ENCODE assay signal across 1 cellular context in the genomic region with DNA sequence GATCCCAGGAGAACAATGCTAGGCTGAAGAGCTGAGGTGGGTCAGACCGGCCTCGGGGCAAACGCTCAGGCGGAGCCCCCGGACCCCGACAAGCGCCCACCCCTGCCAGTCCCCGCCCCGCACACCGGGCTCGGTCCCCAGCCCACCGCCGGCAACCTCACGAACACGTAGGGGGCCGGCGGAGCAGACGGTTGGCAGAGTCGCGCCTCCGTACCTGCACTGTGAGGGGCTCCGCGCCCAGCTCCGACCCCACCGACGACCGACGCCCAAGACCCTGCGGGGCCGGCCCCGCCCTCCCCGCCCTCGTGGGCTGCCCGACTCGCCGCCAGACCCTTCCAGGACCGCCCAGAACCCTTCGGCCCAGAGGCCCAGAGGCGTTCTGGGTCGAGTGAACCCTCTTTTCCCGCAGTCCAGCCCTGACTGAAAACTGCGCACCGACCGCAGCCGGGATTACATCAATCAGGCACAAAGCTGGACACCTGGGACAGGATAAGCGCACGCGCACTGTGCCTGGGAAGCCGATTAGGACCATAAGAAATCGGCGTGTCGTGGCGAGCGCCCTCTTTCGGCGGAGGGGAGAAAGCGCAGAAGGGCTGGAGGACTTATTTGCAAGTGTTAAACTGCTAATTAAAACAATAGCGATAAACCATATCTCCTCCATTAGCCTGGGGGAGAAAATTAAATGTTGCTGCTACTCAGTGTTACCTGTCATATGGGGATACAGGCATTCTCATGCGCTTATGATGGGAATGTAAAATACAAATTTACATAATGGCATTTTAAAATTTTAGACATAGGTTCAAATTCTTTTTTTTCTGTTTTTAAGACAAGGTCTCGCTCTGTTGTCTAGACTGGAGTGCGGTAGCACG.
TF ChIP-seq lines count a peak whose summit lies in the region.

No MANE protein-coding gene starts in this region.

TF ChIP-seq in K562, 482 proteins besides CTCF, POLR2A, EP300 and RAD21 (continued from another document and continues in another):
- TF ChIP-seq MGA (IDR thresholded peaks at IDR 0.05): no peak
- 0 out of 2 replicates have a peak, but pooled peaks have one; percentile 49 for TF ChIP-seq PML (IDR thresholded peaks at IDR 0.05; ENCODE audit: low read length)
- TF ChIP-seq SRSF9 (IDR thresholded peaks at IDR 0.05; ENCODE audit: borderline replicate concordance, low read depth, low read length): no peak
- no peak for TF ChIP-seq TFAM (CRISPR knock-in tag; conservative IDR thresholded peaks at IDR 0.05)
- 0 out of 2 replicates have a peak, but pooled peaks have one; percentile 32 for TF ChIP-seq OTX1 (CRISPR knock-in tag; IDR thresholded peaks at IDR 0.05)
- TF ChIP-seq, protein P1, sequence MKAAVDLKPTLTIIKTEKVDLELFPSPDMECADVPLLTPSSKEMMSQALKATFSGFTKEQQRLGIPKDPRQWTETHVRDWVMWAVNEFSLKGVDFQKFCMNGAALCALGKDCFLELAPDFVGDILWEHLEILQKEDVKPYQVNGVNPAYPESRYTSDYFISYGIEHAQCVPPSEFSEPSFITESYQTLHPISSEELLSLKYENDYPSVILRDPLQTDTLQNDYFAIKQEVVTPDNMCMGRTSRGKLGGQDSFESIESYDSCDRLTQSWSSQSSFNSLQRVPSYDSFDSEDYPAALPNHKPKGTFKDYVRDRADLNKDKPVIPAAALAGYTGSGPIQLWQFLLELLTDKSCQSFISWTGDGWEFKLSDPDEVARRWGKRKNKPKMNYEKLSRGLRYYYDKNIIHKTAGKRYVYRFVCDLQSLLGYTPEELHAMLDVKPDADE (conservative IDR thresholded peaks at IDR 0.05; ENCODE audit: control insufficient read depth, low read depth, low read length): no peak
- TF ChIP-seq, protein P2, sequence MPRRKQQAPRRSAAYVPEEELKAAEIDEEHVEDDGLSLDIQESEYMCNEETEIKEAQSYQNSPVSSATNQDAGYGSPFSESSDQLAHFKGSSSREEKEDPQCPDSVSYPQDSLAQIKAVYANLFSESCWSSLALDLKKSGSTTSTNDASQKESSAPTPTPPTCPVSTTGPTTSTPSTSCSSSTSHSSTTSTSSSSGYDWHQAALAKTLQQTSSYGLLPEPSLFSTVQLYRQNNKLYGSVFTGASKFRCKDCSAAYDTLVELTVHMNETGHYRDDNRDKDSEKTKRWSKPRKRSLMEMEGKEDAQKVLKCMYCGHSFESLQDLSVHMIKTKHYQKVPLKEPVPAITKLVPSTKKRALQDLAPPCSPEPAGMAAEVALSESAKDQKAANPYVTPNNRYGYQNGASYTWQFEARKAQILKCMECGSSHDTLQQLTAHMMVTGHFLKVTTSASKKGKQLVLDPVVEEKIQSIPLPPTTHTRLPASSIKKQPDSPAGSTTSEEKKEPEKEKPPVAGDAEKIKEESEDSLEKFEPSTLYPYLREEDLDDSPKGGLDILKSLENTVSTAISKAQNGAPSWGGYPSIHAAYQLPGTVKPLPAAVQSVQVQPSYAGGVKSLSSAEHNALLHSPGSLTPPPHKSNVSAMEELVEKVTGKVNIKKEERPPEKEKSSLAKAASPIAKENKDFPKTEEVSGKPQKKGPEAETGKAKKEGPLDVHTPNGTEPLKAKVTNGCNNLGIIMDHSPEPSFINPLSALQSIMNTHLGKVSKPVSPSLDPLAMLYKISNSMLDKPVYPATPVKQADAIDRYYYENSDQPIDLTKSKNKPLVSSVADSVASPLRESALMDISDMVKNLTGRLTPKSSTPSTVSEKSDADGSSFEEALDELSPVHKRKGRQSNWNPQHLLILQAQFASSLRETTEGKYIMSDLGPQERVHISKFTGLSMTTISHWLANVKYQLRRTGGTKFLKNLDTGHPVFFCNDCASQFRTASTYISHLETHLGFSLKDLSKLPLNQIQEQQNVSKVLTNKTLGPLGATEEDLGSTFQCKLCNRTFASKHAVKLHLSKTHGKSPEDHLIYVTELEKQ (CRISPR knock-in tag; IDR thresholded peaks at IDR 0.05): no peak
- TF ChIP-seq, protein P3, sequence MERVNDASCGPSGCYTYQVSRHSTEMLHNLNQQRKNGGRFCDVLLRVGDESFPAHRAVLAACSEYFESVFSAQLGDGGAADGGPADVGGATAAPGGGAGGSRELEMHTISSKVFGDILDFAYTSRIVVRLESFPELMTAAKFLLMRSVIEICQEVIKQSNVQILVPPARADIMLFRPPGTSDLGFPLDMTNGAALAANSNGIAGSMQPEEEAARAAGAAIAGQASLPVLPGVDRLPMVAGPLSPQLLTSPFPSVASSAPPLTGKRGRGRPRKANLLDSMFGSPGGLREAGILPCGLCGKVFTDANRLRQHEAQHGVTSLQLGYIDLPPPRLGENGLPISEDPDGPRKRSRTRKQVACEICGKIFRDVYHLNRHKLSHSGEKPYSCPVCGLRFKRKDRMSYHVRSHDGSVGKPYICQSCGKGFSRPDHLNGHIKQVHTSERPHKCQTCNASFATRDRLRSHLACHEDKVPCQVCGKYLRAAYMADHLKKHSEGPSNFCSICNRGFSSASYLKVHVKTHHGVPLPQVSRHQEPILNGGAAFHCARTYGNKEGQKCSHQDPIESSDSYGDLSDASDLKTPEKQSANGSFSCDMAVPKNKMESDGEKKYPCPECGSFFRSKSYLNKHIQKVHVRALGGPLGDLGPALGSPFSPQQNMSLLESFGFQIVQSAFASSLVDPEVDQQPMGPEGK (CRISPR knock-in tag; IDR thresholded peaks at IDR 0.05; ENCODE audit: borderline replicate concordance): no peak
- peak; percentile 73 for TF ChIP-seq SOX6 (IDR thresholded peaks at IDR 0.05)
- TF ChIP-seq, protein P4, sequence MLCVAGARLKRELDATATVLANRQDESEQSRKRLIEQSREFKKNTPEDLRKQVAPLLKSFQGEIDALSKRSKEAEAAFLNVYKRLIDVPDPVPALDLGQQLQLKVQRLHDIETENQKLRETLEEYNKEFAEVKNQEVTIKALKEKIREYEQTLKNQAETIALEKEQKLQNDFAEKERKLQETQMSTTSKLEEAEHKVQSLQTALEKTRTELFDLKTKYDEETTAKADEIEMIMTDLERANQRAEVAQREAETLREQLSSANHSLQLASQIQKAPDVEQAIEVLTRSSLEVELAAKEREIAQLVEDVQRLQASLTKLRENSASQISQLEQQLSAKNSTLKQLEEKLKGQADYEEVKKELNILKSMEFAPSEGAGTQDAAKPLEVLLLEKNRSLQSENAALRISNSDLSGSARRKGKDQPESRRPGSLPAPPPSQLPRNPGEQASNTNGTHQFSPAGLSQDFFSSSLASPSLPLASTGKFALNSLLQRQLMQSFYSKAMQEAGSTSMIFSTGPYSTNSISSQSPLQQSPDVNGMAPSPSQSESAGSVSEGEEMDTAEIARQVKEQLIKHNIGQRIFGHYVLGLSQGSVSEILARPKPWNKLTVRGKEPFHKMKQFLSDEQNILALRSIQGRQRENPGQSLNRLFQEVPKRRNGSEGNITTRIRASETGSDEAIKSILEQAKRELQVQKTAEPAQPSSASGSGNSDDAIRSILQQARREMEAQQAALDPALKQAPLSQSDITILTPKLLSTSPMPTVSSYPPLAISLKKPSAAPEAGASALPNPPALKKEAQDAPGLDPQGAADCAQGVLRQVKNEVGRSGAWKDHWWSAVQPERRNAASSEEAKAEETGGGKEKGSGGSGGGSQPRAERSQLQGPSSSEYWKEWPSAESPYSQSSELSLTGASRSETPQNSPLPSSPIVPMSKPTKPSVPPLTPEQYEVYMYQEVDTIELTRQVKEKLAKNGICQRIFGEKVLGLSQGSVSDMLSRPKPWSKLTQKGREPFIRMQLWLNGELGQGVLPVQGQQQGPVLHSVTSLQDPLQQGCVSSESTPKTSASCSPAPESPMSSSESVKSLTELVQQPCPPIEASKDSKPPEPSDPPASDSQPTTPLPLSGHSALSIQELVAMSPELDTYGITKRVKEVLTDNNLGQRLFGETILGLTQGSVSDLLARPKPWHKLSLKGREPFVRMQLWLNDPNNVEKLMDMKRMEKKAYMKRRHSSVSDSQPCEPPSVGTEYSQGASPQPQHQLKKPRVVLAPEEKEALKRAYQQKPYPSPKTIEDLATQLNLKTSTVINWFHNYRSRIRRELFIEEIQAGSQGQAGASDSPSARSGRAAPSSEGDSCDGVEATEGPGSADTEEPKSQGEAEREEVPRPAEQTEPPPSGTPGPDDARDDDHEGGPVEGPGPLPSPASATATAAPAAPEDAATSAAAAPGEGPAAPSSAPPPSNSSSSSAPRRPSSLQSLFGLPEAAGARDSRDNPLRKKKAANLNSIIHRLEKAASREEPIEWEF (CRISPR knock-in tag; IDR thresholded peaks at IDR 0.05): no peak
- TF ChIP-seq CC2D1A (IDR thresholded peaks at IDR 0.05): 0 out of 2 replicates have a peak, but pooled peaks have one; percentile 33
- TF ChIP-seq ZNF239 (CRISPR knock-in tag; IDR thresholded peaks at IDR 0.05): no peak; the same call in 1 of the 2 replicates
- TF ChIP-seq SUPT5H (IDR thresholded peaks at IDR 0.05): peak; percentile 50
- no peak for TF ChIP-seq PCBP2 (IDR thresholded peaks at IDR 0.05; ENCODE audit: low read depth, low read length, poor library complexity, severe bottlenecking)
- TF ChIP-seq TBL1XR1 (IDR thresholded peaks at IDR 0.05; ENCODE audit: low read length in 2 of 2): 0 out of 4 replicates have a peak, but pooled peaks of 1 of the 2 experiments have one; percentile 34
- no peak for TF ChIP-seq CBFA2T2 (conservative IDR thresholded peaks at IDR 0.05)
- TF ChIP-seq TBP (optimal IDR thresholded peaks at IDR 0.05; ENCODE audit: low read depth, low read length): peak; percentile 89
- peak; percentile 84 for TF ChIP-seq ARID3A (IDR thresholded peaks at IDR 0.05; ENCODE audit: borderline replicate concordance, low read depth, low read length)
- TF ChIP-seq CTBP1 (IDR thresholded peaks at IDR 0.05; ENCODE audit: borderline replicate concordance): peak; percentile 84; the same call in 1 of the 2 replicates
- peak; percentile 50; the same call in 1 of the 2 replicates for TF ChIP-seq NFIC (IDR thresholded peaks at IDR 0.05)
- TF ChIP-seq ZNF436 (CRISPR knock-in tag; IDR thresholded peaks at IDR 0.05): no peak
